8 cellular contexts compared by ENCODE assay signal in genomic region chr16:68005786-68006286, GRCh38. TPM values are rescaled to one million over a fixed set of nuclear protein-coding genes. Genes with fewer than 3 reads are reported as not detected.
DNase-seq lines count a peak whose midpoint lies in the region; ATAC-seq and TF ChIP-seq lines count a peak whose summit lies in the region.

No MANE protein-coding gene starts in this region.

- TF ChIP-seq POLR2A in upper lobe of left lung (IDR thresholded peaks at IDR 0.05) = peak in 1 of 4 donors; percentile 64

- ATAC-seq in activated naive CD8-positive, alpha-beta T cell treated with anti-CD3 and anti-CD28 coated beads, Interleukin-2, amount 50 U/mL, for 24 hours = peak; percentile 71
- ATAC-seq in left colon = peak; percentile 33
- ATAC-seq in upper lobe of left lung (ENCODE audit: low FRiP score in 2 of 2) = peak; percentile 85 to 90
- ATAC-seq in GM18517 (IDR thresholded peaks at IDR 0.05; ENCODE audit: unreplicated experiment) = no peak

- peak; percentile 84 for DNase-seq in activated CD4-positive, alpha-beta T cell treated with anti-CD3 and anti-CD28 coated beads, Interleukin-2, amount 10 ng/mL, durations not matched to agents 24 days and 14 days
- DNase-seq in activated CD4-positive, alpha-beta T cell treated with anti-CD3 and anti-CD28 coated beads for 1 hour = no peak
- DNase-seq in activated naive CD8-positive, alpha-beta T cell treated with anti-CD3 and anti-CD28 coated beads, Interleukin-2, amount 50 U/mL, for 24 hours = no peak
- DNase-seq in left colon (peak in 1 of 2 donors; percentile 46), upper lobe of left lung (peak in 1 of 2 donors; percentile 83), NCI-H2107 treated with DMSO at 0.1 percent for 48 hours (lab: John Stamatoyannopoulos, UW; ENCODE audit: unreplicated experiment) (no peak), DMS53 treated with DMSO at 0.1 percent for 48 hours (lab: John Stamatoyannopoulos, UW; ENCODE audit: unreplicated experiment) (no peak)

- no peaks in the 10 kb centered on the region for H3K27me3 ChIP-seq in upper lobe of left lung

- H3K27ac Mint-ChIP-seq in activated CD4-positive, alpha-beta T cell treated with anti-CD3 and anti-CD28 coated beads, Interleukin-2, amount 10 ng/mL, durations not matched to agents 24 days and 14 days = peak overlapping the region; percentile 92
- H3K27ac Mint-ChIP-seq in activated naive CD8-positive, alpha-beta T cell treated with anti-CD3 and anti-CD28 coated beads, Interleukin-2, amount 50 U/mL, for 24 hours = peak overlapping the region; percentile 86

- H3K9me3 ChIP-seq in upper lobe of left lung = no peaks in the 10 kb centered on the region

- peaks cover 15% of the 10 kb centered on the region for H3K4me1 Mint-ChIP-seq in activated CD4-positive, alpha-beta T cell treated with anti-CD3 and anti-CD28 coated beads, Interleukin-2, amount 10 ng/mL, durations not matched to agents 24 days and 14 days
- peaks cover 24% of the 10 kb centered on the region for H3K4me1 Mint-ChIP-seq in activated naive CD8-positive, alpha-beta T cell treated with anti-CD3 and anti-CD28 coated beads, Interleukin-2, amount 50 U/mL, for 24 hours

- WGBS in upper lobe of left lung, 2 donors = 33% methylated on average over 6 of the region's 6 CpGs

- H3K27me3 Mint-ChIP-seq in activated CD4-positive, alpha-beta T cell treated with anti-CD3 and anti-CD28 coated beads, Interleukin-2, amount 10 ng/mL, durations not matched to agents 24 days and 14 days = no peaks in the 10 kb centered on the region
- no peaks in the 10 kb centered on the region for H3K27me3 Mint-ChIP-seq in activated naive CD8-positive, alpha-beta T cell treated with anti-CD3 and anti-CD28 coated beads, Interleukin-2, amount 50 U/mL, for 24 hours

- H3K36me3 ChIP-seq in upper lobe of left lung = no peaks in the 10 kb centered on the region

- H3K4me3 Mint-ChIP-seq in activated CD4-positive, alpha-beta T cell treated with anti-CD3 and anti-CD28 coated beads, Interleukin-2, amount 10 ng/mL, durations not matched to agents 24 days and 14 days = peak overlapping the region; percentile 25
- peak overlapping the region; percentile 15 for H3K4me3 Mint-ChIP-seq in activated naive CD8-positive, alpha-beta T cell treated with anti-CD3 and anti-CD28 coated beads, Interleukin-2, amount 50 U/mL, for 24 hours

- no peaks in the 10 kb centered on the region for H3K9me3 Mint-ChIP-seq in activated CD4-positive, alpha-beta T cell treated with anti-CD3 and anti-CD28 coated beads, Interleukin-2, amount 10 ng/mL, durations not matched to agents 24 days and 14 days
- H3K9me3 Mint-ChIP-seq in activated naive CD8-positive, alpha-beta T cell treated with anti-CD3 and anti-CD28 coated beads, Interleukin-2, amount 50 U/mL, for 24 hours = no peaks in the 10 kb centered on the region

- no peaks in the 10 kb centered on the region for H3K36me3 Mint-ChIP-seq in activated CD4-positive, alpha-beta T cell treated with anti-CD3 and anti-CD28 coated beads, Interleukin-2, amount 10 ng/mL, durations not matched to agents 24 days and 14 days (ENCODE audit: low read depth)
- no peaks in the 10 kb centered on the region for H3K36me3 Mint-ChIP-seq in activated naive CD8-positive, alpha-beta T cell treated with anti-CD3 and anti-CD28 coated beads, Interleukin-2, amount 50 U/mL, for 24 hours (ENCODE audit: low read depth)

- peak overlapping the region; percentile 84 to 92 (median 85) for H3K27ac ChIP-seq in upper lobe of left lung

- H3K4me3 ChIP-seq in upper lobe of left lung = no peak overlapping the region

- intact Hi-C loops in activated CD4-positive, alpha-beta T cell treated with anti-CD3 and anti-CD28 coated beads, Interleukin-2, amount 10 ng/mL, durations not matched to agents 24 days and 14 days (cut with micrococcal nuclease) = no loop called here
- intact Hi-C loops in left colon (cut with DNase I, micrococcal nuclease) = no loop called here

- no peak for TF ChIP-seq EP300 in upper lobe of left lung (IDR thresholded peaks at IDR 0.05)

- H3K4me1 ChIP-seq in upper lobe of left lung = peaks cover 10 to 23% (median 18%) of the 10 kb centered on the region in 4 donors

- no peak for TF ChIP-seq CTCF in upper lobe of left lung (IDR thresholded peaks at IDR 0.05)

RNA-seq across cellular contexts. Expression of gene DPEP2, which starts 6.6 kb away (rescaled TPM):
- total RNA-seq in activated CD4-positive, alpha-beta T cell treated with anti-CD3 and anti-CD28 coated beads, Interleukin-2, amount 10 ng/mL, durations not matched to agents 24 days and 14 days = 1.7 and 2.3 TPM in 2 replicates
- total RNA-seq in left colon (1 to 10 TPM in 1 of 2 donors, under 1 TPM in 1; 0.82 to 2.5 TPM), upper lobe of left lung (10 to 100 TPM in 5 of 6 donors, 1 to 10 TPM in 1; 7.1 to 56.6 (median 23.0) TPM)

RNA-seq across cellular contexts. Expression of gene DPEP2NB, which starts 9.9 kb away (rescaled TPM):
- not detected in 2 replicates for total RNA-seq in activated CD4-positive, alpha-beta T cell treated with anti-CD3 and anti-CD28 coated beads, Interleukin-2, amount 10 ng/mL, durations not matched to agents 24 days and 14 days
- total RNA-seq in left colon (not detected), upper lobe of left lung (not detected)

RNA-seq across cellular contexts. Expression of gene DDX28, which starts 17.2 kb away (rescaled TPM):
- total RNA-seq in activated CD4-positive, alpha-beta T cell treated with anti-CD3 and anti-CD28 coated beads, Interleukin-2, amount 10 ng/mL, durations not matched to agents 24 days and 14 days = 23.9 and 26.1 TPM in 2 replicates
- total RNA-seq in left colon = 1 to 10 TPM; 6.7 to 7.1 TPM
- total RNA-seq in upper lobe of left lung = 10 to 100 TPM in 4 of 6 donors, 1 to 10 TPM in 2; 4.4 to 13.2 (median 12.1) TPM

RNA-seq across cellular contexts. Expression of gene DUS2, which starts 17.2 kb away (rescaled TPM):
- 35.3 and 42.6 TPM in 2 replicates for total RNA-seq in activated CD4-positive, alpha-beta T cell treated with anti-CD3 and anti-CD28 coated beads, Interleukin-2, amount 10 ng/mL, durations not matched to agents 24 days and 14 days
- total RNA-seq in left colon (10 to 100 TPM; 14.1 to 17.4 TPM), upper lobe of left lung (10 to 100 TPM; 12.7 to 28.3 (median 16.8) TPM)

RNA-seq across cellular contexts. Expression of gene DPEP3, which starts 25.5 kb away (rescaled TPM):
- not detected in 2 replicates for total RNA-seq in activated CD4-positive, alpha-beta T cell treated with anti-CD3 and anti-CD28 coated beads, Interleukin-2, amount 10 ng/mL, durations not matched to agents 24 days and 14 days
- total RNA-seq in left colon (under 1 TPM in 1 of 2 donors, not detected in 1; 0.28 TPM), upper lobe of left lung (1 to 10 TPM in 1 of 6 donors, under 1 TPM in 3, not detected in 2; 0.15 to 1.0 (median 0.30) TPM)
